9 cellular contexts compared by ENCODE assay signal in the genomic region with DNA sequence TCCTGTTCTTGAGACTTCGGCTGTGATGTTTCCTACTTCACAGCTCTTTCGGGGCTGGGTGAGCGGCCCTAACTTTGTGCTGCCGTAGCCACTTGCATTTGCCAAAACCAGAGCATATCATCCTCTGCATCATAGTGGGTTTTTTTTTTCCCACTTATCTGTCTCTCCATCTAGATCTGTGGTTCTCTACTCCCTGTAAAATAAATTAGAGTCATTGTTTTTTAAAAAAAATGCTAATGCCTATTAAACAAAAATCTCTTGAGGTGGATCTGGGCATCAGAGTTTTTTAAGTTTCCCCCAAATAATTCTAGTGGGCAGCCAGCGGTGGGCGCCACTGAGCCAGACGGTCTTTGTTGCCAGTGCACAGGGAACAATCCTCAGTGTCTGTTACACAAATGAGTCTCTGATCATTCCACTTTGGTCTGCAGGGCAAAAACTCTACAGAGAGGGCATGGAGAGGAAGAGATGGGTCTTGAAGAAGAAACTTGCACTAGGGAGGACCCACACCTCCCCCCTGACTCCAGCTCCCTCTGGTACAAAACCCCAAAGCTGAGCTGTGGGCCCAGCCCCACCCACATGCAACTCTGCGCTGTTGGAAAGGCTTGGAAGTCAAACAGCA.
A peak's percentile ranks its signal among the peaks of the same experiment; 100 is the strongest.
DNase-seq lines count a peak whose midpoint lies in the region; ATAC-seq and TF ChIP-seq lines count a peak whose summit lies in the region.
"Had no signal": no experiment of that assay in that cellular context is flagged by ENCODE, and none has a peak within 500 bp of the region (broad histone marks: within the 10 kb centered on the region; RNA-seq: fewer than 3 reads in every experiment).

No MANE protein-coding gene starts in this region.

- H3K27me3 Mint-ChIP-seq in MCF 10A (ENCODE audit: insufficient read depth, unreplicated experiment) = no peaks in the 10 kb centered on the region

- intact Hi-C loops in breast epithelium (cut with DNase I; ENCODE audit: low total_unique reads) = no loop called here
- intact Hi-C loops in MCF 10A (cut with micrococcal nuclease) = no loop called here
- intact Hi-C loops in upper lobe of right lung (cut with DNase I) = no loop called here

- TF ChIP-seq POLR2A in breast epithelium (IDR thresholded peaks at IDR 0.05) (no peak), erythroblast (IDR thresholded peaks at IDR 0.05; ENCODE audit: low read length) (no peak)

- no peaks in the 10 kb centered on the region for H3K27me3 ChIP-seq in breast epithelium
- no peaks in the 10 kb centered on the region for H3K27me3 ChIP-seq in upper lobe of right lung

- TF ChIP-seq CTCF in breast epithelium (IDR thresholded peaks at IDR 0.05) (no peak), MCF 10A (IDR thresholded peaks at IDR 0.05; ENCODE audit: unreplicated experiment) (no peak), upper lobe of right lung (IDR thresholded peaks at IDR 0.05) (peak; percentile 38)

- no peak overlapping the region for H3K4me3 Mint-ChIP-seq in MCF 10A (ENCODE audit: unreplicated experiment)

- H3K4me1 Mint-ChIP-seq in MCF 10A (ENCODE audit: insufficient read depth, unreplicated experiment) = peaks cover 15% of the 10 kb centered on the region

- no peak overlapping the region for H3K27ac Mint-ChIP-seq in MCF 10A (ENCODE audit: low read depth, unreplicated experiment)

- H3K36me3 Mint-ChIP-seq in MCF 10A (ENCODE audit: insufficient read depth, unreplicated experiment) = no peaks in the 10 kb centered on the region

- H3K27ac ChIP-seq in breast epithelium (peak overlapping the region; percentile 78 to 79), upper lobe of right lung (no peak overlapping the region)

- H3K36me3 ChIP-seq in breast epithelium (no peaks in the 10 kb centered on the region), upper lobe of right lung (no peaks in the 10 kb centered on the region)

- DNase-seq in breast epithelium (ENCODE audit: low spot score in 2 of 2) (no peak), MCF 10A (ENCODE audit: unreplicated experiment) (no peak), T-helper 9 cell (peak; percentile 35), erythroblast (lab: John Stamatoyannopoulos, UW) (peak; percentile 6 to 26), upper lobe of right lung (no peak)
- no peak for DNase-seq in activated CD4-positive, CD25-positive, alpha-beta regulatory T cell treated with anti-CD3 and anti-CD28 coated beads, Interleukin-2, amount 50 U/mL, for 72 hours
- DNase-seq: GDM1 had no signal

- H3K9me3 Mint-ChIP-seq in MCF 10A (ENCODE audit: unreplicated experiment) = no peaks in the 10 kb centered on the region

- no peak for ATAC-seq in upper lobe of right lung
- ATAC-seq in HG02884 (IDR thresholded peaks at IDR 0.05; ENCODE audit: unreplicated experiment) = no peak
- ATAC-seq in GM21515 (IDR thresholded peaks at IDR 0.05; ENCODE audit: unreplicated experiment) = no peak

- no TSS peak for BruUV-seq in MCF 10A (replicated peaks; lab: Mats Ljungman, UMichigan)

- POLR2A ChIA-PET in MCF 10A (lab: Yijun Ruan, JAX) = no interaction called here

- H3K4me3 ChIP-seq in breast epithelium = no peak overlapping the region
- H3K4me3 ChIP-seq in upper lobe of right lung = no peak overlapping the region

- CTCF ChIA-PET in MCF 10A (lab: Yijun Ruan, JAX) = interaction anchor here (0.6 to 0.8 kb wide), 2 partner anchors 73 to 111 kb away, joined by 4 read pairs; no protein-coding TSS in a partner anchor

- H3K4me1 ChIP-seq in breast epithelium = peaks cover 0 to 7% of the 10 kb centered on the region in 2 donors
- H3K4me1 ChIP-seq in upper lobe of right lung = peaks cover 13% of the 10 kb centered on the region

- H3K9me3 ChIP-seq in breast epithelium = no peaks in the 10 kb centered on the region
- H3K9me3 ChIP-seq in upper lobe of right lung = no peaks in the 10 kb centered on the region

Comparison
In these comparisons a context has a peak if more than half of its experiments do, and no peak if none do; other contexts are left out.
1. DNase-seq: peak in T-helper 9 cell (single experiment) and erythroblast (2 of 2); none in breast epithelium (0 of 2), MCF 10A (single experiment), upper lobe of right lung (single experiment) and activated CD4-positive, CD25-positive, alpha-beta regulatory T cell treated with anti-CD3 and anti-CD28 coated beads, Interleukin-2, amount 50 U/mL, for 72 hours (single experiment).